ENCODE assay signal across 12 cellular contexts in the genomic region with DNA sequence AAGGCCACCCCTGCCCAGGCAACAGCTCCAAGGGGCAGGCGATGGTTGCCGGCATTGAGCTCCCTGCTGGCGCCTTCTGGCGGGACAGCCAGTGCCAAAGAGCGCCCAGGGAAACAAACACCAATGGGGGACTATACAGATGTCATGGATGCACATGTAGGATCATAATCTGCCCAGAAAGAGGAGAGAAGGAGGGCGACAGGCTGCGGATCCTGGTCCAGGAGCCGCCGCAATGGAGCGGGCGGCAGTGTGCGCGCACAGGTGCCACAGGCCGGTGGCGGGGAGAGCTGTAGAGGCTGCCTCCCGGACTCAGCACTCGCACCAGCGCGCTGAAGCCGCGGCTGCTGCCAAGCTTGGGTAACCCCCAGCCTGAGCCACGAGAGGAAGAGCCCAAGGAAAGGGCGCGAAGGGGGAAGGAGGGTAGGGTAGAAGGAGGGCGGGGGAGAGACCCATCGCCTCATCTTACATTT. TPM values are rescaled to one million over a fixed set of nuclear protein-coding genes. Genes with fewer than 3 reads are reported as not detected.
DNase-seq lines count a peak whose midpoint lies in the region; ATAC-seq and TF ChIP-seq lines count a peak whose summit lies in the region.
"Had no signal": no experiment of that assay in that cellular context is flagged by ENCODE, and none has a peak within 500 bp of the region (broad histone marks: within the 10 kb centered on the region; RNA-seq: fewer than 3 reads in every experiment).

No MANE protein-coding gene starts in this region.

- peak overlapping the region; percentile 69 for H3K4me2 ChIP-seq in neural cell (ENCODE audit: low read length)

- ATAC-seq in HG02642 (IDR thresholded peaks at IDR 0.05; ENCODE audit: poor library complexity, unreplicated experiment): no peak
- no peak for ATAC-seq in GM21423 (IDR thresholded peaks at IDR 0.05; ENCODE audit: unreplicated experiment)
- ATAC-seq in left colon: no peak
- ATAC-seq in HG02938 (IDR thresholded peaks at IDR 0.05; ENCODE audit: unreplicated experiment): no peak
- ATAC-seq: CD8-positive, alpha-beta T cell had no signal

- peak; percentile 90 for DNase-seq in DMS 273 (lab: John Stamatoyannopoulos, UW; ENCODE audit: unreplicated experiment)
- peak; percentile 71 for DNase-seq in NCI-H2107 (lab: John Stamatoyannopoulos, UW)
- no peak for DNase-seq in left colon
- DNase-seq: CD8-positive, alpha-beta T cell had no signal

- no peaks in the 10 kb centered on the region for H3F3A ChIP-seq in neural cell (ENCODE audit: insufficient read depth, low read length, poor library complexity, severe bottlenecking)

- peak; percentile 57 for TF ChIP-seq CTCF in neural cell (IDR thresholded peaks at IDR 0.05; ENCODE audit: poor library complexity, severe bottlenecking)

- H3K4me3 ChIP-seq in neural cell (ENCODE audit: low read length): peak overlapping the region; percentile 81
- H3K4me3 ChIP-seq: ovary had no signal

- H2AFZ ChIP-seq in neural cell (ENCODE audit: low read depth, low read length): peak overlapping the region; percentile 87

- TF ChIP-seq RAD21 in neural cell (conservative IDR thresholded peaks at IDR 0.05): peak; percentile 54

- peak overlapping the region; percentile 84 for H3K9ac ChIP-seq in neural cell (ENCODE audit: low read length)

- no peaks in the 10 kb centered on the region for H4K20me1 ChIP-seq in neural cell (ENCODE audit: insufficient read depth)

- H3K27me3 ChIP-seq in neural cell (ENCODE audit: insufficient read depth, low read depth, low read length): no peaks in the 10 kb centered on the region
- H3K27me3 ChIP-seq: ovary had no signal

- peak; percentile 8 for TF ChIP-seq EP300 in neural cell (conservative IDR thresholded peaks at IDR 0.05; ENCODE audit: poor library complexity, severe bottlenecking)

- no peaks in the 10 kb centered on the region for H3K36me3 ChIP-seq in neural cell (ENCODE audit: insufficient read depth, low read length)
- H3K36me3 ChIP-seq: ovary had no signal

- no peaks in the 10 kb centered on the region for H3K9me2 ChIP-seq in neural cell (ENCODE audit: insufficient read depth, low read length)

- intact Hi-C loops in left colon (cut with DNase I, micrococcal nuclease): no loop called here

- peaks cover 26% of the 10 kb centered on the region for H3K79me2 ChIP-seq in neural cell (replicated peaks; ENCODE audit: insufficient read depth, low read length)

- no peaks in the 10 kb centered on the region for H3K9me3 ChIP-seq in neural cell (ENCODE audit: low read length)
- H3K9me3 ChIP-seq: ovary had no signal

- H3K27ac ChIP-seq in cingulate gyrus (ENCODE audit: low read depth, low read length) (peak overlapping the region; percentile 91), neural cell (ENCODE audit: low read length) (peak overlapping the region; percentile 84)
- H3K27ac ChIP-seq: epithelial cell of prostate, ovary, RWPE1 had no signal

TF ChIP-seq in neural cell, 6 proteins besides CTCF, POLR2A, EP300 and RAD21:
- TF ChIP-seq MXI1 (conservative IDR thresholded peaks at IDR 0.05; ENCODE audit: poor library complexity, severe bottlenecking) (peak; percentile 78), TAF1 (IDR thresholded peaks at IDR 0.05; ENCODE audit: low read depth) (peak; percentile 72), SMC3 (conservative IDR thresholded peaks at IDR 0.05; ENCODE audit: poor library complexity) (peak; percentile 62), EZH2 (IDR thresholded peaks at IDR 0.05; ENCODE audit: borderline replicate concordance, insufficient read depth, low read length, poor library complexity, severe bottlenecking) (no peak), POLR2AphosphoS5 (IDR thresholded peaks at IDR 0.05) (peak; percentile 58)
- TF ChIP-seq, protein P1, sequence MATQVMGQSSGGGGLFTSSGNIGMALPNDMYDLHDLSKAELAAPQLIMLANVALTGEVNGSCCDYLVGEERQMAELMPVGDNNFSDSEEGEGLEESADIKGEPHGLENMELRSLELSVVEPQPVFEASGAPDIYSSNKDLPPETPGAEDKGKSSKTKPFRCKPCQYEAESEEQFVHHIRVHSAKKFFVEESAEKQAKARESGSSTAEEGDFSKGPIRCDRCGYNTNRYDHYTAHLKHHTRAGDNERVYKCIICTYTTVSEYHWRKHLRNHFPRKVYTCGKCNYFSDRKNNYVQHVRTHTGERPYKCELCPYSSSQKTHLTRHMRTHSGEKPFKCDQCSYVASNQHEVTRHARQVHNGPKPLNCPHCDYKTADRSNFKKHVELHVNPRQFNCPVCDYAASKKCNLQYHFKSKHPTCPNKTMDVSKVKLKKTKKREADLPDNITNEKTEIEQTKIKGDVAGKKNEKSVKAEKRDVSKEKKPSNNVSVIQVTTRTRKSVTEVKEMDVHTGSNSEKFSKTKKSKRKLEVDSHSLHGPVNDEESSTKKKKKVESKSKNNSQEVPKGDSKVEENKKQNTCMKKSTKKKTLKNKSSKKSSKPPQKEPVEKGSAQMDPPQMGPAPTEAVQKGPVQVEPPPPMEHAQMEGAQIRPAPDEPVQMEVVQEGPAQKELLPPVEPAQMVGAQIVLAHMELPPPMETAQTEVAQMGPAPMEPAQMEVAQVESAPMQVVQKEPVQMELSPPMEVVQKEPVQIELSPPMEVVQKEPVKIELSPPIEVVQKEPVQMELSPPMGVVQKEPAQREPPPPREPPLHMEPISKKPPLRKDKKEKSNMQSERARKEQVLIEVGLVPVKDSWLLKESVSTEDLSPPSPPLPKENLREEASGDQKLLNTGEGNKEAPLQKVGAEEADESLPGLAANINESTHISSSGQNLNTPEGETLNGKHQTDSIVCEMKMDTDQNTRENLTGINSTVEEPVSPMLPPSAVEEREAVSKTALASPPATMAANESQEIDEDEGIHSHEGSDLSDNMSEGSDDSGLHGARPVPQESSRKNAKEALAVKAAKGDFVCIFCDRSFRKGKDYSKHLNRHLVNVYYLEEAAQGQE (IDR thresholded peaks at IDR 0.05; ENCODE audit: borderline replicate concordance): peak; percentile 30
TF ChIP-seq in neural cell: peak in this region for 5.

RNA-seq across cellular contexts. Expression of a gene that starts 0.4 kb away (rescaled TPM):
- polyA plus RNA-seq in neural cell: 16.1 and 18.5 TPM in 2 replicates
- polyA minus RNA-seq in neural cell: 44.1 and 58.9 TPM in 2 replicates
- under 1 TPM in 1 of 2 donors, not detected in 1; 0.03 TPM for total RNA-seq in left colon
- total RNA-seq: CD8-positive, alpha-beta T cell had no signal

Comparison
In these comparisons a context has a peak if more than half of its experiments do, and no peak if none do; other contexts are left out.
1. DNase-seq: peak in DMS 273 (single experiment) and NCI-H2107 (single experiment); none in left colon (0 of 2).